Comparison of ENCODE assay signal across 18 cellular contexts in the genomic region with DNA sequence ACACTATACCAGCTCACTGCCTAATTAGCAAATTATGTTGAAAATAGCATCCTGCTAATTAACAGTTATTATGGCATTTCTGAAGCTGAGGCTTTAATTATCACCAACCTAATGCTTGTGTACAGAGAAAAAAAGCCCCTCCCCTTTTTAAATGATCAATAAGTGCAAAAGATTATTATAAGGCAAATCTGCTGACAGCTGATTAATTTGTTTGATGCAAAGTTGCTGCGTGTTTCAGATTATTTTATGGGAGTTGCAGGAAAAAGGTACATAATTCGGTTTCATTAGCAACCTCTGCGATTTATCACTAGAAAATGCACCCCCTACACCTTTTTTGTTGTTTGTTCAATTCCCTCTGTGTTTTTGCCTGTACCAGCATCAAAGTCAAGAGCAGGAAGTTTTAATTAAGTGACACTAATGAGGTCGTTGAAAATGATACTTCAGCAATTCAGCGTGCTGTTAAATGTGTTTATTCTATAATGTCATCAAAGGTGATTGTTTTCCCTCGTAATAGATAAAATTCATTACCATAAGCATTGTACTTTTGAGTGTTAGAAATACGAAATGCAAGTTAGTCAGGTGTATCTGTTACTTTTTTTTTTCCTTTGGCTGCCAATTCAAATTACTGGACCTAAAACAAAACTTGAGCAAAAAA.
"Had no signal": no experiment of that assay in that cellular context is flagged by ENCODE, and none has a peak within 500 bp of the region (broad histone marks: within the 10 kb centered on the region; RNA-seq: fewer than 3 reads in every experiment).

No MANE protein-coding gene starts in this region.

- H3K79me2 ChIP-seq: parathyroid adenoma had no signal

- DNase-seq: activated T-cell treated with anti-CD3 and anti-CD28 coated beads, Interleukin-2, amount 50 U/mL, for 1 hour; aorta; erythroblast; foreskin keratinocyte; lower lobe of right lung; mesendoderm; naive B cell; nucleus accumbens; right cardiac atrium; stimulated activated CD4-positive, alpha-beta T cell treated with anti-CD3 and anti-CD28 coated beads, Interleukin-12 subunit alpha, Interleukin-12 subunit beta, amount 100 ng/mL, for 4 hours; stimulated activated naive CD8-positive, alpha-beta T cell treated with anti-CD3 and anti-CD28 coated beads, Interleukin-15, amount 100 ng/mL, for 72 hours; transverse colon had no signal

- ATAC-seq: activated naive CD4-positive, alpha-beta T cell treated with anti-CD3 and anti-CD28 coated beads, Interleukin-2, amount 50 U/mL, for 72 hours; foreskin keratinocyte; left lobe of liver; lower lobe of right lung; right cardiac atrium; stimulated activated naive CD8-positive, alpha-beta T cell treated with anti-CD3 and anti-CD28 coated beads, Interleukin-15, amount 100 ng/mL, for 72 hours had no signal

- H2AFZ ChIP-seq: parathyroid adenoma had no signal

- H3K9me3 ChIP-seq: lower lobe of right lung, suprapubic skin, transverse colon had no signal

- H3K4me3 ChIP-seq: lower lobe of right lung, suprapubic skin, transverse colon had no signal

- H3K27me3 ChIP-seq: suprapubic skin, transverse colon had no signal

- FAIRE-seq: TTC549, urothelium cell line had no signal

- H3K36me3 ChIP-seq: lower lobe of right lung, suprapubic skin, transverse colon had no signal

- H3K4me1 ChIP-seq: foreskin keratinocyte, lower lobe of right lung, parathyroid adenoma, suprapubic skin, transverse colon had no signal

- H3K9ac ChIP-seq: parathyroid adenoma had no signal

- H3K27ac ChIP-seq: foreskin keratinocyte, lower lobe of right lung, parathyroid adenoma, suprapubic skin, transverse colon had no signal
